28 cellular contexts compared by ENCODE assay signal in genomic region chr9:5480919-5481743, GRCh38. TPM values are rescaled to one million over a fixed set of nuclear protein-coding genes. Genes with fewer than 3 reads are reported as not detected.
DNase-seq lines count a peak whose midpoint lies in the region; ATAC-seq, FAIRE-seq and TF ChIP-seq lines count a peak whose summit lies in the region.
"Had no signal": no experiment of that assay in that cellular context is flagged by ENCODE, and none has a peak within 500 bp of the region (broad histone marks: within the 10 kb centered on the region; RNA-seq: fewer than 3 reads in every experiment).

No MANE protein-coding gene starts in this region.

- H3K36me3 ChIP-seq in mammary epithelial cell (ENCODE audit: insufficient read depth, low read length): no peaks in the 10 kb centered on the region
- H3K36me3 ChIP-seq in astrocyte (ENCODE audit: insufficient read depth, low read length): no peaks in the 10 kb centered on the region
- H3K36me3 ChIP-seq: heart right ventricle, left ventricle myocardium inferior, SJSA1, upper lobe of right lung had no signal

- no peak overlapping the region for H3K27ac Mint-ChIP-seq in MCF 10A (ENCODE audit: low read depth, unreplicated experiment)
- H3K27ac Mint-ChIP-seq in astrocyte (ENCODE audit: unreplicated experiment): no peak overlapping the region
- H3K27ac Mint-ChIP-seq: nephron, T-helper 17 cell had no signal

- BruUV-seq in mammary epithelial cell (replicated peaks; lab: Mats Ljungman, UMichigan) (TSS peak; percentile 85), MCF 10A (replicated peaks; lab: Mats Ljungman, UMichigan) (no TSS peak)

- no peak for TF ChIP-seq CTCF in mammary epithelial cell (conservative IDR thresholded peaks at IDR 0.05 in 1 of 2, IDR thresholded peaks at IDR 0.05 in 1 of 2; ENCODE audit: extremely low read depth in 1 of 2, insufficient read depth in 1 of 2, low read depth in 1 of 2, low read length in 2 of 2)
- no peak for TF ChIP-seq CTCF in MCF 10A (IDR thresholded peaks at IDR 0.05; ENCODE audit: unreplicated experiment)
- TF ChIP-seq CTCF in astrocyte (IDR thresholded peaks at IDR 0.05; ENCODE audit: insufficient read depth, low read depth, low read length): peak; percentile 10
- peak; percentile 25 for TF ChIP-seq CTCF in fibroblast of pulmonary artery (IDR thresholded peaks at IDR 0.05; ENCODE audit: low read length, missing control alignments)

- H3K9me3 Mint-ChIP-seq in MCF 10A (ENCODE audit: unreplicated experiment): no peaks in the 10 kb centered on the region
- peaks cover 4% of the 10 kb centered on the region for H3K9me3 Mint-ChIP-seq in astrocyte (ENCODE audit: unreplicated experiment)

- CTCF ChIA-PET in mammary epithelial cell (lab: Charles Lee; ENCODE audit: low non-redundant PET) (no interaction called here), MCF 10A (lab: Yijun Ruan, JAX) (interaction anchor here (0.9 to 1.5 kb wide), 4 partner anchors 18 to 120 kb away, joined by 3 to 7 read pairs (median 4); partner anchors contain the start of gene CD274)

- dilution Hi-C loops in mammary epithelial cell (cut with HindIII; ENCODE audit: low sequenced_read_pairs): no loop called here

- H4K20me1 ChIP-seq in mammary epithelial cell (ENCODE audit: insufficient read depth, low read length): no peaks in the 10 kb centered on the region
- H4K20me1 ChIP-seq in astrocyte (ENCODE audit: insufficient read depth, low read length): no peaks in the 10 kb centered on the region

- intact Hi-C loops in mammary epithelial cell (cut with micrococcal nuclease) (no loop called here), MCF 10A (cut with micrococcal nuclease) (no loop called here)

- H3K4me1 ChIP-seq in mammary epithelial cell (ENCODE audit: insufficient read depth, low read length) (no peaks in the 10 kb centered on the region), astrocyte (ENCODE audit: insufficient read depth, low read length) (no peaks in the 10 kb centered on the region)
- H3K4me1 ChIP-seq: heart right ventricle, left ventricle myocardium inferior, upper lobe of right lung had no signal

- peak; percentile 50 for FAIRE-seq in astrocyte (lab: Jason Lieb, UNC)

- no peak overlapping the region for H2AFZ ChIP-seq in mammary epithelial cell (ENCODE audit: low read depth, low read length)
- no peak overlapping the region for H2AFZ ChIP-seq in astrocyte (ENCODE audit: low read depth, low read length)

- in situ Hi-C loops in mammary epithelial cell (cut with MboI; ENCODE audit: low sequenced_read_pairs in 2 of 2): no loop called here

- no peaks in the 10 kb centered on the region for H3K9me3 ChIP-seq in mammary epithelial cell (replicated peaks; ENCODE audit: insufficient read depth, low read length)
- no peaks in the 10 kb centered on the region for H3K9me3 ChIP-seq in astrocyte (ENCODE audit: insufficient read depth, low read depth, low read length)
- H3K9me3 ChIP-seq: heart right ventricle, SJSA1, upper lobe of right lung had no signal

- ATAC-seq in GM18517 (IDR thresholded peaks at IDR 0.05; ENCODE audit: unreplicated experiment): no peak
- no peak for ATAC-seq in HG02884 (IDR thresholded peaks at IDR 0.05; ENCODE audit: unreplicated experiment)
- ATAC-seq: heart right ventricle, Panc1, T-helper 17 cell, upper lobe of right lung had no signal

- DNase-seq in mammary epithelial cell (no peak), MCF 10A (ENCODE audit: unreplicated experiment) (no peak), astrocyte (ENCODE audit: low read depth) (no peak), fibroblast of pulmonary artery (ENCODE audit: low read depth) (no peak), NCI-H748 treated with DMSO at 0.1 percent for 48 hours (lab: John Stamatoyannopoulos, UW) (no peak), NCI-H2029 (lab: John Stamatoyannopoulos, UW) (no peak)
- DNase-seq: 8988T; activated CD4-positive, alpha-beta T cell treated with anti-CD3 and anti-CD28 coated beads, Interleukin-2, amount 50 U/mL, for 4 hours; activated naive CD4-positive, alpha-beta T cell treated with Interleukin-2 at 50 U/mL for 16 hours; anterior cingulate cortex; CD4-positive, CD25-positive, alpha-beta regulatory T cell; DMS 273 treated with DMSO at 0.1 percent for 48 hours; effector memory CD4-positive, alpha-beta T cell; GDM1; heart right ventricle; left ventricle myocardium inferior; NCI-H1930; NCI-H446; T-helper 17 cell; upper lobe of right lung had no signal

- no peak overlapping the region for H3K4me3 Mint-ChIP-seq in MCF 10A (ENCODE audit: unreplicated experiment)
- H3K4me3 Mint-ChIP-seq in astrocyte (ENCODE audit: unreplicated experiment): no peak overlapping the region
- H3K4me3 Mint-ChIP-seq: CD4-positive, CD25-positive, alpha-beta regulatory T cell; nephron; T-helper 17 cell had no signal

- H3K27me3 Mint-ChIP-seq in MCF 10A (ENCODE audit: insufficient read depth, unreplicated experiment): no peaks in the 10 kb centered on the region
- no peaks in the 10 kb centered on the region for H3K27me3 Mint-ChIP-seq in astrocyte (ENCODE audit: low read depth, unreplicated experiment)
- H3K27me3 Mint-ChIP-seq: CD4-positive, CD25-positive, alpha-beta regulatory T cell; T-helper 17 cell had no signal

- POLR2A ChIA-PET in MCF 10A (lab: Yijun Ruan, JAX): no interaction called here

- H3K4me3 ChIP-seq in mammary epithelial cell (replicated peaks in 1 of 3; ENCODE audit: insufficient read depth in 1 of 3, low read depth in 2 of 3, low read length in 3 of 3): no peak overlapping the region
- H3K4me3 ChIP-seq in astrocyte (ENCODE audit: insufficient read depth, low read depth, low read length): no peak overlapping the region
- H3K4me3 ChIP-seq in fibroblast of pulmonary artery (replicated peaks; ENCODE audit: low read depth, low read length): no peak overlapping the region
- H3K4me3 ChIP-seq: heart right ventricle, left ventricle myocardium inferior, SJSA1, upper lobe of right lung had no signal

- H3K27ac ChIP-seq in mammary epithelial cell (ENCODE audit: insufficient read depth, low read depth, low read length) (no peak overlapping the region), astrocyte (ENCODE audit: low read depth, low read length) (no peak overlapping the region)
- H3K27ac ChIP-seq: heart right ventricle, KMS-11, left ventricle myocardium inferior, SJSA1, upper lobe of right lung, VCaP had no signal

- no peak overlapping the region for H3K4me2 ChIP-seq in mammary epithelial cell (ENCODE audit: insufficient read depth, low read depth, low read length)
- no peak overlapping the region for H3K4me2 ChIP-seq in astrocyte (ENCODE audit: low read length)
- H3K4me2 ChIP-seq: KMS-11 had no signal

- no peak overlapping the region for H3K9ac ChIP-seq in mammary epithelial cell (ENCODE audit: insufficient read depth, low read length)
- no peak overlapping the region for H3K9ac ChIP-seq in astrocyte (ENCODE audit: low read length)
- H3K9ac ChIP-seq: KMS-11 had no signal

- WGBS in mammary epithelial cell (ENCODE audit: low coverage, missing lambda C conversion rate): over 99% methylated on average over 7 of the region's 7 CpGs

- no peaks in the 10 kb centered on the region for H3K36me3 Mint-ChIP-seq in MCF 10A (ENCODE audit: insufficient read depth, unreplicated experiment)
- H3K36me3 Mint-ChIP-seq in astrocyte (ENCODE audit: low read depth, unreplicated experiment): no peaks in the 10 kb centered on the region

- no peaks in the 10 kb centered on the region for H3K27me3 ChIP-seq in mammary epithelial cell (ENCODE audit: insufficient read depth, low read length)
- no peaks in the 10 kb centered on the region for H3K27me3 ChIP-seq in astrocyte (ENCODE audit: insufficient read depth, low read length)
- H3K27me3 ChIP-seq: heart right ventricle, SJSA1, upper lobe of right lung had no signal

- H3K4me1 Mint-ChIP-seq in MCF 10A (ENCODE audit: insufficient read depth, unreplicated experiment) (no peaks in the 10 kb centered on the region), astrocyte (ENCODE audit: low read depth, unreplicated experiment) (no peaks in the 10 kb centered on the region)
- H3K4me1 Mint-ChIP-seq: nephron, T-helper 17 cell had no signal

- H3K79me2 ChIP-seq in mammary epithelial cell (ENCODE audit: insufficient read depth, low read length) (no peaks in the 10 kb centered on the region), astrocyte (ENCODE audit: insufficient read depth, low read length) (no peaks in the 10 kb centered on the region)

RNA-seq across cellular contexts. Expression of gene PDCD1LG2, which starts 29.2 kb away (rescaled TPM):
- 10 to 100 TPM; 12.1 to 14.5 TPM for total RNA-seq in mammary epithelial cell
- 7.8 TPM for polyA plus RNA-seq in mammary epithelial cell
- 5.6 TPM for polyA minus RNA-seq in mammary epithelial cell
- total RNA-seq in MCF 10A (2022): 1.8 and 3.2 TPM in 2 replicates
- 8.8 and 9.4 TPM in 2 replicates for total RNA-seq in astrocyte
- total RNA-seq: HT-29 had no signal

RNA-seq across cellular contexts. Expression of gene CD274, which starts 30.8 kb away (rescaled TPM):
- 10 to 100 TPM; 19.5 to 30.6 TPM for total RNA-seq in mammary epithelial cell
- 6.5 TPM for polyA plus RNA-seq in mammary epithelial cell
- not detected for polyA minus RNA-seq in mammary epithelial cell
- 1.9 and 2.6 TPM in 2 replicates for total RNA-seq in MCF 10A (2022)
- 20.5 and 21.4 TPM in 2 replicates for total RNA-seq in astrocyte

RNA-seq across cellular contexts. Expression of gene PLGRKT, which starts 43.4 kb away (rescaled TPM):
- 10 to 100 TPM; 13.3 to 31.2 TPM for total RNA-seq in mammary epithelial cell
- 15.5 TPM for polyA plus RNA-seq in mammary epithelial cell
- polyA minus RNA-seq in mammary epithelial cell: 6.5 TPM
- 21.6 and 22.5 TPM in 2 replicates for total RNA-seq in MCF 10A (2022)
- total RNA-seq in astrocyte: 10.6 and 14.7 TPM in 2 replicates

Comparison
In these comparisons a context has a peak if more than half of its experiments do, and no peak if none do; other contexts are left out.
1. CTCF ChIP-seq: peak in astrocyte (single experiment) and fibroblast of pulmonary artery (single experiment); none in mammary epithelial cell (0 of 2) and MCF 10A (single experiment).